Comparison of ENCODE assay signal across 10 cellular contexts in genomic region chr3:141114816-141115458, GRCh38.
DNase-seq lines count a peak whose midpoint lies in the region; ATAC-seq, FAIRE-seq and TF ChIP-seq lines count a peak whose summit lies in the region.
"Had no signal": no experiment of that assay in that cellular context is flagged by ENCODE, and none has a peak within 500 bp of the region (broad histone marks: within the 10 kb centered on the region; RNA-seq: fewer than 3 reads in every experiment).

No MANE protein-coding gene starts in this region.

- no peaks in the 10 kb centered on the region for H3K4me1 ChIP-seq in K562 (replicated peaks in 1 of 2; ENCODE audit: control insufficient read depth in 2 of 2, insufficient read depth in 2 of 2, low read length in 2 of 2)
- no peaks in the 10 kb centered on the region for H3K4me1 ChIP-seq in urinary bladder (ENCODE audit: insufficient read depth)

- H3K27me3 ChIP-seq in K562 (ENCODE audit: control insufficient read depth in 2 of 2, insufficient read depth in 2 of 2, low read length in 2 of 2) = peaks cover 4 to 14% of the 10 kb centered on the region in 2 experiments
- H3K27me3 ChIP-seq: neutrophil had no signal

- H3K27ac ChIP-seq in K562 (ENCODE audit: extremely low read depth, low read depth, low read length) = no peak overlapping the region
- peak overlapping the region; percentile 33 for H3K27ac ChIP-seq in urinary bladder (ENCODE audit: low read depth)
- H3K27ac ChIP-seq: neutrophil had no signal

- BruUV-seq in K562 (replicated peaks; lab: Mats Ljungman, UMichigan) = no TSS peak

- no peak overlapping the region for H3K4me2 ChIP-seq in K562 (ENCODE audit: insufficient read depth, low read length)

- FAIRE-seq in K562 (lab: Jason Lieb, UNC) = peak; percentile 69

- in situ Hi-C loops in K562 (cut with MboI) = no loop called here

- H3K4me3 ChIP-seq in K562 (no peak overlapping the region), urinary bladder (ENCODE audit: low read depth, low read length) (no peak overlapping the region)

- TF ChIP-seq EP300 in K562 (IDR thresholded peaks at IDR 0.05; ENCODE audit: low read length) = no peak

- no peak overlapping the region for H3K9ac ChIP-seq in K562 (ENCODE audit: insufficient read depth in 1 of 2, low read depth in 2 of 2, low read length in 2 of 2)

- WGBS in K562 (ENCODE audit: insufficient coverage, low coverage, missing lambda C conversion rate) = 12% methylated on average over 13 of the region's 13 CpGs
- WGBS in urinary bladder = 83% methylated on average over 13 of the region's 13 CpGs

- H3K36me3 ChIP-seq in K562 (ENCODE audit: control insufficient read depth, insufficient read depth, low read length) (no peaks in the 10 kb centered on the region), urinary bladder (ENCODE audit: insufficient read depth) (no peaks in the 10 kb centered on the region)
- H3K36me3 ChIP-seq: neutrophil had no signal

- CTCF ChIA-PET in activated CD4-positive, alpha-beta T cell treated with anti-CD3 and anti-CD28 coated beads for 36 hours (lab: Charles Lee) = interaction anchor here (0.6 to 1.9 kb wide), 9 partner anchors 9 to 466 kb away, joined by 3 to 8 read pairs (median 4); no protein-coding TSS in a partner anchor
- CTCF ChIA-PET in K562 (lab: Yijun Ruan, JAX; ENCODE audit: low intra/inter-chr PET ratio) = no interaction called here

- no peaks in the 10 kb centered on the region for H3K79me2 ChIP-seq in K562 (ENCODE audit: control insufficient read depth, insufficient read depth, low read length)

- no peak for TF ChIP-seq POLR2A in K562 (conservative IDR thresholded peaks at IDR 0.05)

- H4K20me1 ChIP-seq in K562 (replicated peaks; ENCODE audit: control insufficient read depth, insufficient read depth, low read length) = no peaks in the 10 kb centered on the region

- H3K4me1 Mint-ChIP-seq in activated CD4-positive, alpha-beta T cell treated with anti-CD3 and anti-CD28 coated beads for 36 hours = no peaks in the 10 kb centered on the region
- peaks cover 2% of the 10 kb centered on the region for H3K4me1 Mint-ChIP-seq in T-helper 17 cell

- no peak overlapping the region for H3K27ac Mint-ChIP-seq in activated CD4-positive, alpha-beta T cell treated with anti-CD3 and anti-CD28 coated beads for 36 hours
- H3K27ac Mint-ChIP-seq in T-helper 17 cell = no peak overlapping the region

- H3K9me3 ChIP-seq in K562 (replicated peaks; ENCODE audit: control insufficient read depth, insufficient read depth, low read depth, low read length) (no peaks in the 10 kb centered on the region), T-helper 17 cell (ENCODE audit: control insufficient read depth, low read length, poor library complexity, severe bottlenecking) (no peaks in the 10 kb centered on the region)
- H3K9me3 ChIP-seq: neutrophil had no signal

- peak; percentile 10 for DNase-seq in activated CD4-positive, alpha-beta T cell treated with anti-CD3 and anti-CD28 coated beads for 36 hours
- DNase-seq in activated CD4-positive, alpha-beta T cell treated with anti-CD3 and anti-CD28 coated beads, Interleukin-2, amount 50 U/mL, for 4 hours = no peak
- peak; percentile 21 to 56 (median 45) for DNase-seq in K562 (ENCODE audit: extremely low read depth in 1 of 4, low spot score in 3 of 4)
- peak; percentile 55 for DNase-seq in left kidney (ENCODE audit: low read depth, low spot score)
- DNase-seq in NOMO-1 treated with dmso at 0.1 percent for 144 hours (lab: John Stamatoyannopoulos, UW; ENCODE audit: unreplicated experiment) = no peak
- no peak for DNase-seq in posterior vena cava (ENCODE audit: low spot score)
- no peak for DNase-seq in T-helper 17 cell
- DNase-seq: stimulated activated naive CD4-positive, alpha-beta T cell had no signal

- POLR2A ChIA-PET in activated CD4-positive, alpha-beta T cell treated with anti-CD3 and anti-CD28 coated beads for 36 hours (lab: Charles Lee) = interaction anchor here (0.6 kb wide), 1 partner anchor 499 kb away, joined by 5 read pairs; no protein-coding TSS in a partner anchor
- POLR2A ChIA-PET in K562 (lab: Yijun Ruan, JAX) = interaction anchor here (0.6 to 1.6 kb wide), 4 partner anchors 10 to 92 kb away, joined by 3 read pairs; no protein-coding TSS in a partner anchor

- no peak overlapping the region for H3K4me3 Mint-ChIP-seq in activated CD4-positive, alpha-beta T cell treated with anti-CD3 and anti-CD28 coated beads for 36 hours
- H3K4me3 Mint-ChIP-seq in T-helper 17 cell = no peak overlapping the region

- H3K27me3 Mint-ChIP-seq in activated CD4-positive, alpha-beta T cell treated with anti-CD3 and anti-CD28 coated beads for 36 hours = no peaks in the 10 kb centered on the region
- H3K27me3 Mint-ChIP-seq in T-helper 17 cell = peaks cover 17% of the 10 kb centered on the region

- H3K36me3 Mint-ChIP-seq in activated CD4-positive, alpha-beta T cell treated with anti-CD3 and anti-CD28 coated beads for 36 hours (ENCODE audit: low read depth) = no peaks in the 10 kb centered on the region
- H3K36me3 Mint-ChIP-seq in T-helper 17 cell (ENCODE audit: low read depth) = no peaks in the 10 kb centered on the region

- no peak for ATAC-seq in activated CD4-positive, alpha-beta T cell treated with anti-CD3 and anti-CD28 coated beads for 36 hours
- ATAC-seq in K562 = peak; percentile 96
- no peak for ATAC-seq in T-helper 17 cell

- no peaks in the 10 kb centered on the region for H3K9me3 Mint-ChIP-seq in activated CD4-positive, alpha-beta T cell treated with anti-CD3 and anti-CD28 coated beads for 36 hours (ENCODE audit: low read depth)

- peak; percentile 41 to 63 (median 55); a peak in 5 of 6 replicates for TF ChIP-seq CTCF in K562 (IDR thresholded peaks at IDR 0.05 in 2 of 3, conservative IDR thresholded peaks at IDR 0.05 in 1 of 3; ENCODE audit: insufficient read depth in 2 of 3, low read depth in 1 of 3, low read length in 3 of 3)

- intact Hi-C loops in activated CD4-positive, alpha-beta T cell treated with anti-CD3 and anti-CD28 coated beads for 36 hours (cut with DNase I, micrococcal nuclease) = no loop called here
- intact Hi-C loops in K562 (cut with micrococcal nuclease) (loop anchor here (5.0 kb wide), 1 partner anchor 77 kb away; no protein-coding TSS in a partner anchor), posterior vena cava (cut with DNase I) (loop anchor here in 1 of 2 donors (10.0 kb wide), 1 partner anchor 110 kb away; no protein-coding TSS in a partner anchor)

- 0 out of 4 replicates have a peak, but pooled peaks of 1 of the 2 experiments have one; percentile 26 for TF ChIP-seq RAD21 in K562 (CRISPR knock-in tag; conservative IDR thresholded peaks at IDR 0.05 in 1 of 2, IDR thresholded peaks at IDR 0.05 in 1 of 2)

- H3K9me1 ChIP-seq in K562 (ENCODE audit: control insufficient read depth, insufficient read depth, low read length) = no peaks in the 10 kb centered on the region

- no peak overlapping the region for H2AFZ ChIP-seq in K562 (ENCODE audit: low read depth, low read length)

TF ChIP-seq in K562, 482 proteins besides CTCF, POLR2A, EP300 and RAD21 (continues in another document):
- TF ChIP-seq FOXA1 (IDR thresholded peaks at IDR 0.05; ENCODE audit: borderline replicate concordance) (no peak), CBFA2T2 (conservative IDR thresholded peaks at IDR 0.05) (peak; percentile 34; the same call in 1 of the 2 replicates)

Comparison
In these comparisons a context has a peak if more than half of its experiments do, and no peak if none do; other contexts are left out.
1. DNase-seq: peak in activated CD4-positive, alpha-beta T cell treated with anti-CD3 and anti-CD28 coated beads for 36 hours (single experiment), K562 (4 of 4) and left kidney (single experiment); none in activated CD4-positive, alpha-beta T cell treated with anti-CD3 and anti-CD28 coated beads, Interleukin-2, amount 50 U/mL, for 4 hours (0 of 2), NOMO-1 treated with dmso at 0.1 percent for 144 hours (single experiment), posterior vena cava (single experiment) and T-helper 17 cell (0 of 3).